8 cellular contexts compared by ENCODE assay signal in genomic region chr5:95631265-95631957, GRCh38. TPM values are rescaled to one million over a fixed set of nuclear protein-coding genes. Genes with fewer than 3 reads are reported as not detected.
A peak's percentile ranks its signal among the peaks of the same experiment; 100 is the strongest.
DNase-seq lines count a peak whose midpoint lies in the region; ATAC-seq and TF ChIP-seq lines count a peak whose summit lies in the region.

No MANE protein-coding gene starts in this region.

- no peak for TF ChIP-seq CTCF in right atrium auricular region (IDR thresholded peaks at IDR 0.05)
- TF ChIP-seq CTCF in Loucy (conservative IDR thresholded peaks at IDR 0.05; ENCODE audit: low read length) = no peak
- TF ChIP-seq CTCF in chondrocyte (IDR thresholded peaks at IDR 0.05) = no peak

- peak overlapping the region; percentile 90 for H2AFZ ChIP-seq in Loucy (ENCODE audit: low read length)

- no peaks in the 10 kb centered on the region for H3K27me3 Mint-ChIP-seq in chondrocyte (ENCODE audit: low read depth)

- no peaks in the 10 kb centered on the region for H3K27me3 ChIP-seq in right cardiac atrium (ENCODE audit: control insufficient read depth, insufficient read depth)
- no peaks in the 10 kb centered on the region for H3K27me3 ChIP-seq in right atrium auricular region
- no peaks in the 10 kb centered on the region for H3K27me3 ChIP-seq in Loucy (ENCODE audit: insufficient read depth, low read length, poor library complexity, severe bottlenecking)

- H4K20me1 ChIP-seq in Loucy (ENCODE audit: insufficient read depth, low read length, poor library complexity, severe bottlenecking) = no peaks in the 10 kb centered on the region

- no peak overlapping the region for H3K4me3 Mint-ChIP-seq in chondrocyte (ENCODE audit: unreplicated experiment)

- WGBS in right cardiac atrium = 49% methylated on average over 2 of the region's 2 CpGs

- no peaks in the 10 kb centered on the region for H3K79me2 ChIP-seq in Loucy (ENCODE audit: insufficient read depth, low read length)

- intact Hi-C loops in right cardiac atrium (cut with DNase I) = no loop called here

- H3K36me3 ChIP-seq in right atrium auricular region (no peaks in the 10 kb centered on the region), Loucy (ENCODE audit: insufficient read depth, low read length) (no peaks in the 10 kb centered on the region)

- H3K9me3 ChIP-seq in right cardiac atrium (ENCODE audit: control insufficient read depth, low read length) (no peaks in the 10 kb centered on the region), right atrium auricular region (no peaks in the 10 kb centered on the region), Loucy (ENCODE audit: insufficient read depth, low read depth, low read length) (no peaks in the 10 kb centered on the region)

- 0 out of 2 replicates have a peak, but pooled peaks cover 3% of the 10 kb centered on the region for H3F3A ChIP-seq in Loucy (ENCODE audit: low read depth)

- H3K9me2 ChIP-seq in Loucy (replicated peaks; ENCODE audit: low read depth, low read length) = no peaks in the 10 kb centered on the region

- DNase-seq in right cardiac atrium = no peak
- no peak for DNase-seq in right atrium auricular region (ENCODE audit: low spot score)
- DNase-seq in chondrocyte (ENCODE audit: low spot score) = no peak
- no peak for DNase-seq in RPMI8226
- DNase-seq in T1000 (lab: John Stamatoyannopoulos, UW) = no peak
- DNase-seq in effector CD8-positive, alpha-beta T cell (lab: John Stamatoyannopoulos, UW) = no peak
- DNase-seq in NCI-H187 treated with DMSO at 0.1 percent for 48 hours (lab: John Stamatoyannopoulos, UW) = no peak

- H3K9me3 Mint-ChIP-seq in chondrocyte (ENCODE audit: low read depth) = peaks cover 2% of the 10 kb centered on the region

- no peaks in the 10 kb centered on the region for H3K4me1 ChIP-seq in right cardiac atrium (ENCODE audit: control insufficient read depth, insufficient read depth, low read length)
- peaks cover 0 to 11% of the 10 kb centered on the region in 2 donors for H3K4me1 ChIP-seq in right atrium auricular region
- peaks cover 20% of the 10 kb centered on the region for H3K4me1 ChIP-seq in Loucy (ENCODE audit: insufficient read depth, low read length, poor library complexity, severe bottlenecking)

- no peak overlapping the region for H3K4me3 ChIP-seq in right cardiac atrium (ENCODE audit: low read length)
- H3K4me3 ChIP-seq in right atrium auricular region = no peak overlapping the region
- peak overlapping the region; percentile 35 for H3K4me3 ChIP-seq in Loucy (ENCODE audit: low read length, poor library complexity, severe bottlenecking)

- H3K9ac ChIP-seq in Loucy (ENCODE audit: low read depth, low read length, poor library complexity, severe bottlenecking) = no peak overlapping the region

- H3K4me1 Mint-ChIP-seq in chondrocyte (ENCODE audit: low read depth) = peaks cover 15% of the 10 kb centered on the region

- no peaks in the 10 kb centered on the region for H3K36me3 Mint-ChIP-seq in chondrocyte (ENCODE audit: low read depth)

- peak; percentile 12 to 38 for ATAC-seq in right cardiac atrium

- peak overlapping the region; percentile 60 for H3K4me2 ChIP-seq in Loucy (ENCODE audit: low read depth, low read length, poor library complexity, severe bottlenecking)

- peak overlapping the region; percentile 88 for H3K27ac Mint-ChIP-seq in chondrocyte (ENCODE audit: unreplicated experiment)

- H3K27ac ChIP-seq in right cardiac atrium (ENCODE audit: low read length) (no peak overlapping the region), right atrium auricular region (no peak overlapping the region)

RNA-seq across cellular contexts. Expression of gene GPR150, which starts 11.5 kb away (rescaled TPM):
- total RNA-seq in right cardiac atrium = under 1 TPM in 2 of 4 donors, not detected in 2; 0.15 to 0.25 TPM
- 0.09 TPM for polyA plus RNA-seq in right cardiac atrium
- total RNA-seq in right atrium auricular region = not detected
- 0.33 to 0.42 TPM in 2 of 3 replicates, not detected in the other for total RNA-seq in chondrocyte

RNA-seq across cellular contexts. Expression of gene RFESD, which starts 15.2 kb away (rescaled TPM):
- 1 to 10 TPM; 3.4 to 9.4 (median 4.9) TPM for total RNA-seq in right cardiac atrium
- 3.2 TPM for polyA plus RNA-seq in right cardiac atrium
- 1 to 10 TPM; 1.9 to 2.5 TPM for total RNA-seq in right atrium auricular region
- 0.97 to 1.9 TPM (median 1.7 TPM) in 3 replicates for total RNA-seq in chondrocyte

RNA-seq across cellular contexts. Expression of gene SPATA9, which starts 51.4 kb away (rescaled TPM):
- total RNA-seq in right cardiac atrium = under 1 TPM; 0.11 to 0.59 (median 0.49) TPM
- polyA plus RNA-seq in right cardiac atrium = 0.25 TPM
- under 1 TPM in 1 of 2 donors, not detected in 1; 0.30 TPM for total RNA-seq in right atrium auricular region
- 0.67 to 1.7 TPM (median 1.1 TPM) in 3 replicates for total RNA-seq in chondrocyte
